In genomic region chr1:41483960-41484844, GRCh38 we compare ENCODE assay signal across 9 cellular contexts. TPM values are rescaled to one million over a fixed set of nuclear protein-coding genes. Genes with fewer than 3 reads are reported as not detected.
DNase-seq lines count a peak whose midpoint lies in the region; FAIRE-seq and TF ChIP-seq lines count a peak whose summit lies in the region.
"Had no signal": no experiment of that assay in that cellular context is flagged by ENCODE, and none has a peak within 500 bp of the region (broad histone marks: within the 10 kb centered on the region; RNA-seq: fewer than 3 reads in every experiment).

Gene EDN2 (minus strand): TSS chr1:41484683. CDS start chr1:41484601, 82 bp downstream.

- peaks cover 14% of the 10 kb centered on the region for H3K4me1 Mint-ChIP-seq in activated T-cell treated with anti-CD3 and anti-CD28 coated beads, Interleukin-2, amount 50 U/mL, for 24 hours (ENCODE audit: low read depth)

- H3K27ac ChIP-seq in 22Rv1 (peak within 1 kb of the TSS; percentile 84), RWPE1 (peak within 1 kb of the TSS; percentile 99), kidney (ENCODE audit: low read depth in 2 of 2, low read length in 2 of 2) (no peak within 1 kb of the TSS)

- FAIRE-seq in kidney (lab: Jason Lieb, UNC) = no peak

- H3K4me3 ChIP-seq in kidney (ENCODE audit: low read length in 2 of 2) = no peak within 1 kb of the TSS

- CTCF ChIA-PET in RWPE1 (lab: Yijun Ruan, JAX) = interaction anchor here (0.9 to 1.1 kb wide), 3 partner anchors 9 to 11 kb away, joined by 4 to 7 read pairs (median 6); no protein-coding TSS in a partner anchor

- peaks cover 23 to 33% of the 10 kb centered on the region in 2 donors for H3K4me1 ChIP-seq in kidney (ENCODE audit: control insufficient read depth in 1 of 2, insufficient read depth in 1 of 2, low read depth in 1 of 2, low read length in 2 of 2)

- peak; percentile 71 for DNase-seq in HT-29 (ENCODE audit: low spot score)
- peak; percentile 75 for DNase-seq in RWPE1 (ENCODE audit: low spot score)
- peak; percentile 95 for DNase-seq in kidney
- DNase-seq in GF-D8 (lab: John Stamatoyannopoulos, UW) = no peak
- no peak for DNase-seq in AG08395 (ENCODE audit: low spot score)
- no peak for DNase-seq in activated T-cell treated with anti-CD3 and anti-CD28 coated beads, Interleukin-2, amount 50 U/mL, for 24 hours
- DNase-seq in activated CD4-positive, alpha-beta T cell treated with anti-CD3 and anti-CD28 coated beads, Interleukin-2, amount 50 U/mL, for 1 hour = no peak

- intact Hi-C loops in kidney (cut with DNase I) = no loop called here

- no peaks in the 10 kb centered on the region for H3K9me3 ChIP-seq in kidney (ENCODE audit: control insufficient read depth in 1 of 2, low read length in 2 of 2)

- no peaks in the 10 kb centered on the region for H3K9me3 Mint-ChIP-seq in activated T-cell treated with anti-CD3 and anti-CD28 coated beads, Interleukin-2, amount 50 U/mL, for 24 hours
- H3K9me3 Mint-ChIP-seq: memory B cell had no signal

- H3K36me3 ChIP-seq in kidney (ENCODE audit: control insufficient read depth in 1 of 2, insufficient read depth in 2 of 2, low read length in 2 of 2) = no peaks in the 10 kb centered on the region

- H3K4me3 Mint-ChIP-seq in activated T-cell treated with anti-CD3 and anti-CD28 coated beads, Interleukin-2, amount 50 U/mL, for 24 hours = no peak within 1 kb of the TSS
- H3K4me3 Mint-ChIP-seq: memory B cell had no signal

- H3K27me3 Mint-ChIP-seq in activated T-cell treated with anti-CD3 and anti-CD28 coated beads, Interleukin-2, amount 50 U/mL, for 24 hours = peaks cover 31% of the 10 kb centered on the region

- TF ChIP-seq CTCF in 22Rv1 (IDR thresholded peaks at IDR 0.05) = peak; percentile 75
- no peak; the same call in 1 of the 2 replicates for TF ChIP-seq CTCF in RWPE1 (conservative IDR thresholded peaks at IDR 0.05; ENCODE audit: low read depth)
- peak; percentile 22 for TF ChIP-seq CTCF in kidney (IDR thresholded peaks at IDR 0.05; ENCODE audit: borderline replicate concordance, extremely low read depth, insufficient read depth)

- H3K27ac Mint-ChIP-seq in activated T-cell treated with anti-CD3 and anti-CD28 coated beads, Interleukin-2, amount 50 U/mL, for 24 hours = no peak within 1 kb of the TSS
- H3K27ac Mint-ChIP-seq: memory B cell had no signal

- POLR2A ChIA-PET in RWPE1 (lab: Yijun Ruan, JAX; ENCODE audit: low non-redundant PET) = no interaction called here

- H3K9ac ChIP-seq in kidney (ENCODE audit: low read length in 2 of 2) = peak within 1 kb of the TSS in 1 of 2 donors; percentile 7

- no peaks in the 10 kb centered on the region for H3K36me3 Mint-ChIP-seq in activated T-cell treated with anti-CD3 and anti-CD28 coated beads, Interleukin-2, amount 50 U/mL, for 24 hours (ENCODE audit: low read depth)
- H3K36me3 Mint-ChIP-seq: memory B cell had no signal

RNA-seq across cellular contexts. Expression of gene EDN2, which starts in this region (rescaled TPM):
- 0.37 and 0.46 TPM in 2 replicates for total RNA-seq in HT-29 (2014; rRNA removed; shearing (Covaris generic))
- 2.9 TPM for total RNA-seq in kidney
- polyA plus RNA-seq in kidney (ENCODE audit: insufficient read depth, low read depth, low replicate concordance) = 2.3 TPM

Comparison
In these comparisons a context has a peak if more than half of its experiments do, and no peak if none do; other contexts are left out.
1. Peak in DNase-seq in HT-29; RNA of the gene not detected or under 1 TPM.
2. H3K27ac ChIP-seq: peak in 22Rv1 (single experiment) and RWPE1 (single experiment); none in kidney (0 of 2).
3. DNase-seq: peak in RWPE1 (single experiment) and kidney (single experiment); none in GF-D8 (single experiment), AG08395 (single experiment), activated T-cell treated with anti-CD3 and anti-CD28 coated beads, Interleukin-2, amount 50 U/mL, for 24 hours (single experiment) and activated CD4-positive, alpha-beta T cell treated with anti-CD3 and anti-CD28 coated beads, Interleukin-2, amount 50 U/mL, for 1 hour (single experiment).